In genomic region chr1:150568567-150568966, GRCh38 we compare ENCODE assay signal across 8 cellular contexts. TPM values are rescaled to one million over a fixed set of nuclear protein-coding genes. Genes with fewer than 3 reads are reported as not detected.
DNase-seq lines count a peak whose midpoint lies in the region; ATAC-seq and TF ChIP-seq lines count a peak whose summit lies in the region.
"Had no signal": no experiment of that assay in that cellular context is flagged by ENCODE, and none has a peak within 500 bp of the region (broad histone marks: within the 10 kb centered on the region; RNA-seq: fewer than 3 reads in every experiment).

No MANE protein-coding gene starts in this region.

- DNase-seq in HFFc6 = no peak
- DNase-seq in activated CD4-positive, alpha-beta memory T cell treated with anti-CD3 and anti-CD28 coated beads, Interleukin-2, amount 10 ng/mL, durations not matched to agents 7 days and 5 days = no peak
- DNase-seq in stimulated activated naive CD8-positive, alpha-beta T cell treated with anti-CD3 and anti-CD28 coated beads, Interleukin-15, amount 100 ng/mL, for 72 hours = no peak
- DNase-seq in stimulated activated CD4-positive, alpha-beta T cell treated with anti-CD3 and anti-CD28 coated beads, Interleukin-1b, Interleukin-23, amount 100 ng/mL, for 48 hours = no peak
- DNase-seq: effector CD4-positive, alpha-beta T cell had no signal

- H3K36me3 Mint-ChIP-seq in HFFc6 (ENCODE audit: low read depth) = peaks cover 34% of the 10 kb centered on the region
- peaks cover 56% of the 10 kb centered on the region for H3K36me3 Mint-ChIP-seq in activated CD4-positive, alpha-beta memory T cell treated with anti-CD3 and anti-CD28 coated beads, Interleukin-2, amount 10 ng/mL, durations not matched to agents 7 days and 5 days (ENCODE audit: low read depth)

- H3K4me3 Mint-ChIP-seq in HFFc6 = peak overlapping the region; percentile 96
- H3K4me3 Mint-ChIP-seq in activated CD4-positive, alpha-beta memory T cell treated with anti-CD3 and anti-CD28 coated beads, Interleukin-2, amount 10 ng/mL, durations not matched to agents 7 days and 5 days = peak overlapping the region; percentile 78
- H3K4me3 Mint-ChIP-seq in stimulated activated naive CD8-positive, alpha-beta T cell treated with anti-CD3 and anti-CD28 coated beads, Interleukin-15, amount 100 ng/mL, for 72 hours = peak overlapping the region; percentile 82 to 89

- H3K27me3 Mint-ChIP-seq in HFFc6 (ENCODE audit: insufficient read depth) = peaks cover 78% of the 10 kb centered on the region
- H3K27me3 Mint-ChIP-seq in activated CD4-positive, alpha-beta memory T cell treated with anti-CD3 and anti-CD28 coated beads, Interleukin-2, amount 10 ng/mL, durations not matched to agents 7 days and 5 days = no peaks in the 10 kb centered on the region
- H3K27me3 Mint-ChIP-seq in stimulated activated naive CD8-positive, alpha-beta T cell treated with anti-CD3 and anti-CD28 coated beads, Interleukin-15, amount 100 ng/mL, for 72 hours = no peaks in the 10 kb centered on the region

- peaks cover 28% of the 10 kb centered on the region for H3K9me3 Mint-ChIP-seq in HFFc6
- H3K9me3 Mint-ChIP-seq in activated CD4-positive, alpha-beta memory T cell treated with anti-CD3 and anti-CD28 coated beads, Interleukin-2, amount 10 ng/mL, durations not matched to agents 7 days and 5 days = no peaks in the 10 kb centered on the region
- H3K9me3 Mint-ChIP-seq in stimulated activated naive CD8-positive, alpha-beta T cell treated with anti-CD3 and anti-CD28 coated beads, Interleukin-15, amount 100 ng/mL, for 72 hours = no peaks in the 10 kb centered on the region

- TF ChIP-seq CTCF in HFFc6 (IDR thresholded peaks at IDR 0.05) = no peak

- CTCF ChIA-PET in activated CD4-positive, alpha-beta memory T cell treated with anti-CD3 and anti-CD28 coated beads, Interleukin-2, amount 10 ng/mL, durations not matched to agents 7 days and 5 days (lab: Charles Lee) = interaction anchor here (11.0 to 13.3 kb wide), 3 partner anchors 4 to 48 kb away, joined by 264 to 282 read pairs (median 282); partner anchors contain the start of gene MCL1

- no peaks in the 10 kb centered on the region for H3K27me3 ChIP-seq in iPS-18a (ENCODE audit: control insufficient read depth, insufficient read depth, low read length)

- peak overlapping the region; percentile 92 for H3K9ac ChIP-seq in iPS-18a (ENCODE audit: low read length)

- POLR2A ChIA-PET in activated CD4-positive, alpha-beta memory T cell treated with anti-CD3 and anti-CD28 coated beads, Interleukin-2, amount 10 ng/mL, durations not matched to agents 7 days and 5 days (lab: Charles Lee) = interaction anchor here (1.2 to 21.2 kb wide), 9 partner anchors 5 to 490 kb away, joined by 4 to 1377 read pairs (median 15); partner anchors contain the start of genes ADAMTSL4, ANP32E, ENSA and MCL1

- peak overlapping the region; percentile 77 for H3K4me3 ChIP-seq in iPS-18a (ENCODE audit: low read length)

- H3K27ac Mint-ChIP-seq in HFFc6 = peak overlapping the region; percentile 96
- peak overlapping the region; percentile 99 for H3K27ac Mint-ChIP-seq in activated CD4-positive, alpha-beta memory T cell treated with anti-CD3 and anti-CD28 coated beads, Interleukin-2, amount 10 ng/mL, durations not matched to agents 7 days and 5 days
- peak overlapping the region; percentile 97 to 98 for H3K27ac Mint-ChIP-seq in stimulated activated naive CD8-positive, alpha-beta T cell treated with anti-CD3 and anti-CD28 coated beads, Interleukin-15, amount 100 ng/mL, for 72 hours

- peaks cover 57% of the 10 kb centered on the region for H3K4me1 ChIP-seq in iPS-18a (ENCODE audit: control insufficient read depth, low read depth, low read length)

- peaks cover 21% of the 10 kb centered on the region for H3K36me3 ChIP-seq in iPS-18a (ENCODE audit: control insufficient read depth, low read depth, low read length)

- H3K27ac ChIP-seq in iPS-18a (ENCODE audit: low read length) = peak overlapping the region; percentile 98

- no peaks in the 10 kb centered on the region for H3K9me3 ChIP-seq in iPS-18a (ENCODE audit: control insufficient read depth, low read depth, low read length)

- ATAC-seq in stimulated activated naive CD8-positive, alpha-beta T cell treated with anti-CD3 and anti-CD28 coated beads, Interleukin-15, amount 100 ng/mL, for 72 hours = no peak
- ATAC-seq in GM21786 (IDR thresholded peaks at IDR 0.05; ENCODE audit: unreplicated experiment) (no peak), GM19328 (IDR thresholded peaks at IDR 0.05; ENCODE audit: unreplicated experiment) (no peak)

- peaks cover 76% of the 10 kb centered on the region for H3K4me1 Mint-ChIP-seq in HFFc6 (ENCODE audit: low read depth)
- peaks cover 93% of the 10 kb centered on the region for H3K4me1 Mint-ChIP-seq in activated CD4-positive, alpha-beta memory T cell treated with anti-CD3 and anti-CD28 coated beads, Interleukin-2, amount 10 ng/mL, durations not matched to agents 7 days and 5 days
- peaks cover 97% of the 10 kb centered on the region for H3K4me1 Mint-ChIP-seq in stimulated activated naive CD8-positive, alpha-beta T cell treated with anti-CD3 and anti-CD28 coated beads, Interleukin-15, amount 100 ng/mL, for 72 hours

RNA-seq across cellular contexts. Expression of gene MCL1, which starts 10.8 kb away (rescaled TPM):
- total RNA-seq in HFFc6 (2021; fragmentation: NEBNext Ultra II Directional; extraction: Animal tissue kit (Norgen Biotek cat#: 25700)) = 100 to 1,000 TPM; 155 to 170 (median 164) TPM
- 100 to 1,000 TPM; 470 to 472 TPM for total RNA-seq in activated CD4-positive, alpha-beta memory T cell treated with anti-CD3 and anti-CD28 coated beads, Interleukin-2, amount 10 ng/mL, durations not matched to agents 7 days and 5 days

RNA-seq across cellular contexts. Expression of gene ADAMTSL4, which starts 19.4 kb away (rescaled TPM):
- total RNA-seq in HFFc6 (2021; fragmentation: NEBNext Ultra II Directional; extraction: Animal tissue kit (Norgen Biotek cat#: 25700)) = 10 to 100 TPM; 33.7 to 61.2 (median 38.2) TPM
- 1 to 10 TPM; 1.4 to 1.6 TPM for total RNA-seq in activated CD4-positive, alpha-beta memory T cell treated with anti-CD3 and anti-CD28 coated beads, Interleukin-2, amount 10 ng/mL, durations not matched to agents 7 days and 5 days

RNA-seq across cellular contexts. Expression of gene FALEC, which starts 53.0 kb away (rescaled TPM):
- total RNA-seq in HFFc6 (2021; fragmentation: NEBNext Ultra II Directional; extraction: Animal tissue kit (Norgen Biotek cat#: 25700)) = under 1 TPM in 2 of 6 experiments, not detected in 4; 0.43 to 0.59 TPM
- total RNA-seq in activated CD4-positive, alpha-beta memory T cell treated with anti-CD3 and anti-CD28 coated beads, Interleukin-2, amount 10 ng/mL, durations not matched to agents 7 days and 5 days = not detected

Comparison
In these comparisons a context has a peak if more than half of its experiments do, and no peak if none do; other contexts are left out.
1. RNA of gene ADAMTSL4, which starts 19.4 kb away (total RNA-seq): 33.7 to 61.2 TPM in HFFc6; 1.4 to 1.6 TPM in activated CD4-positive, alpha-beta memory T cell treated with anti-CD3 and anti-CD28 coated beads, Interleukin-2, amount 10 ng/mL, durations not matched to agents 7 days and 5 days; every median in the first group is over 10 times any median in the second.
2. Peak in every context shown above with its lines, with median percentiles within 50 percentile points of each other: H3K27ac Mint-ChIP-seq and H3K4me3 Mint-ChIP-seq.